Comparison of ENCODE assay signal across 1 cellular context in the genomic region with DNA sequence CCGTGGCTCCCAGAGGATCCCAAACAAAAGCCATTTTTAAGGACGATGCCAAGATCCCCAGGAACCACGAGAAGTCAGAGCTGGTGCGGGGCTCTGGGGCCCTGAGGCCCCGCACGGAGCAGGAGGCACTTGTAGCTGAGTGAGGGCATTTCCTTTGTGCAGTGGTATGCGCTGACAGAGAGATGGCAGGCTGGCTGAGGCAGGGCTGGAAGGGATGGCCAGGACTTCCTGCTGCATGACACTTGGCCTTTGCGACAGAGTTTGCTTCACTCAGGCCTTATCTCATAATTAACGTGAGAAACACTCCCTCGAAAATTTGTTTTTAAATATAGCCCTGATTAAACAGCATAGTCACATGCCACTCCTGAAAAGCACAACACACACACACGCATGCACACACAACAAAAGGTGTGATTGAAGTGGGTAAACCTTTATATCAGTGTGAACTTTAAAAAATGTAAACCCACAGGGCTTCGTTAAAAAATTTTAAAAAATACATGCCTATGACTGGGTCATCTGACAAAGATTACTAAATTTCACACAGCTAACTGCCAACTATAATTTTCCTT.
TF ChIP-seq lines count a peak whose summit lies in the region.

No MANE protein-coding gene starts in this region.

TF ChIP-seq in GM23338, 12 proteins besides CTCF, POLR2A, EP300 and RAD21 (continued from another document):
- TF ChIP-seq, protein P1, sequence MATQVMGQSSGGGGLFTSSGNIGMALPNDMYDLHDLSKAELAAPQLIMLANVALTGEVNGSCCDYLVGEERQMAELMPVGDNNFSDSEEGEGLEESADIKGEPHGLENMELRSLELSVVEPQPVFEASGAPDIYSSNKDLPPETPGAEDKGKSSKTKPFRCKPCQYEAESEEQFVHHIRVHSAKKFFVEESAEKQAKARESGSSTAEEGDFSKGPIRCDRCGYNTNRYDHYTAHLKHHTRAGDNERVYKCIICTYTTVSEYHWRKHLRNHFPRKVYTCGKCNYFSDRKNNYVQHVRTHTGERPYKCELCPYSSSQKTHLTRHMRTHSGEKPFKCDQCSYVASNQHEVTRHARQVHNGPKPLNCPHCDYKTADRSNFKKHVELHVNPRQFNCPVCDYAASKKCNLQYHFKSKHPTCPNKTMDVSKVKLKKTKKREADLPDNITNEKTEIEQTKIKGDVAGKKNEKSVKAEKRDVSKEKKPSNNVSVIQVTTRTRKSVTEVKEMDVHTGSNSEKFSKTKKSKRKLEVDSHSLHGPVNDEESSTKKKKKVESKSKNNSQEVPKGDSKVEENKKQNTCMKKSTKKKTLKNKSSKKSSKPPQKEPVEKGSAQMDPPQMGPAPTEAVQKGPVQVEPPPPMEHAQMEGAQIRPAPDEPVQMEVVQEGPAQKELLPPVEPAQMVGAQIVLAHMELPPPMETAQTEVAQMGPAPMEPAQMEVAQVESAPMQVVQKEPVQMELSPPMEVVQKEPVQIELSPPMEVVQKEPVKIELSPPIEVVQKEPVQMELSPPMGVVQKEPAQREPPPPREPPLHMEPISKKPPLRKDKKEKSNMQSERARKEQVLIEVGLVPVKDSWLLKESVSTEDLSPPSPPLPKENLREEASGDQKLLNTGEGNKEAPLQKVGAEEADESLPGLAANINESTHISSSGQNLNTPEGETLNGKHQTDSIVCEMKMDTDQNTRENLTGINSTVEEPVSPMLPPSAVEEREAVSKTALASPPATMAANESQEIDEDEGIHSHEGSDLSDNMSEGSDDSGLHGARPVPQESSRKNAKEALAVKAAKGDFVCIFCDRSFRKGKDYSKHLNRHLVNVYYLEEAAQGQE (IDR thresholded peaks at IDR 0.05; ENCODE audit: unreplicated experiment), result no peak
- TF ChIP-seq STAT1 (IDR thresholded peaks at IDR 0.05; ENCODE audit: unreplicated experiment), result no peak
- TF ChIP-seq, protein P2, sequence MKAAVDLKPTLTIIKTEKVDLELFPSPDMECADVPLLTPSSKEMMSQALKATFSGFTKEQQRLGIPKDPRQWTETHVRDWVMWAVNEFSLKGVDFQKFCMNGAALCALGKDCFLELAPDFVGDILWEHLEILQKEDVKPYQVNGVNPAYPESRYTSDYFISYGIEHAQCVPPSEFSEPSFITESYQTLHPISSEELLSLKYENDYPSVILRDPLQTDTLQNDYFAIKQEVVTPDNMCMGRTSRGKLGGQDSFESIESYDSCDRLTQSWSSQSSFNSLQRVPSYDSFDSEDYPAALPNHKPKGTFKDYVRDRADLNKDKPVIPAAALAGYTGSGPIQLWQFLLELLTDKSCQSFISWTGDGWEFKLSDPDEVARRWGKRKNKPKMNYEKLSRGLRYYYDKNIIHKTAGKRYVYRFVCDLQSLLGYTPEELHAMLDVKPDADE (IDR thresholded peaks at IDR 0.05), result no peak
- TF ChIP-seq JUNB (IDR thresholded peaks at IDR 0.05; ENCODE audit: unreplicated experiment), result no peak
- TF ChIP-seq ZNF331 (CRISPR knock-in tag; IDR thresholded peaks at IDR 0.05; ENCODE audit: low read depth), result no peak
TF ChIP-seq in GM23338: peak in this region for 1.
